In the genomic region with DNA sequence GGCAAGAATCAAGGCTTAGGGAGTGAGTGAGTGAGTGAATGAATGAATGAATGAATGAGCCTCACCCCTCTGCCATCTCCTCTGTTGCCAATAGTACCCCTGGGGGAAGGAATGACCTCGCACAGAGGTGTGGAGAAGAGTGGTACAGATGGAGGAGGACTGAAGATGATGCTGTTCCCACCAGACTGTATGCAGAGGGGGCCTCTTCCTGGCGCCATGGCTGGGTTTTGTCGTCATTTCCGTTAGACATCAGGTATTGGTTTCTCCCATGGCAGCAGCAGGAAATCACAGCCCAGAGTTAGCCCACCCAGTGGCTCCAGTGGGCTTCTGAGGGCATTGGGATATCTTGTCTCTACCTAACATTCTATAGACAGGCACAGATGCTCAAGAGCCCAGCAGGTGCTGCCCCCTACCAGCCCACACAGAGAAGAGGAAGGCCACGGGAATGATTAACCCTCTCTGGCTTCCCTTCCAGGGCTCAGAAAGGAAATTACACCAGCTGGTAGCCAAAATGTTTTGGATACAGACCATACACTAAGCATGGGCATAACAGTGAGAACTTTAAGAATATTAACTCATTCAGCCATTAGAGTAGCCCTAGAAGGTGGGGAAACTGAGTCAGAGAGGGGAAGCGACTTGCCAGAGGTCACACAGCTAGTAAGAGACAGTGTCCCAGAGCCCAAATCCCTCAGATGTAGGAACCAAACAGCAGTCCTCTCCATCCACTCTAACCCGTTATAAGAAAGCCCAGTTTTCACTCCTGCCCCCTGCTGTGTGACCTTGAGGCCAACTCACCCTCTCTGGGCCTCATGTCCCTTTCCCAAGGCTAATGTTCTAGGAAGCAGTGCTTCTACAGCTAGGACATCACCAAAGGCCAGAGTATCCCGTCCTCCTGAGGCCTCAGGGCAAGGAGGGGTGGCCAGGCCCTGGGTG, we compare ENCODE assay signal across 15 cellular contexts.
DNase-seq lines count a peak whose midpoint lies in the region; ATAC-seq, FAIRE-seq and TF ChIP-seq lines count a peak whose summit lies in the region.
"Had no signal": no experiment of that assay in that cellular context is flagged by ENCODE, and none has a peak within 500 bp of the region (broad histone marks: within the 10 kb centered on the region; RNA-seq: fewer than 3 reads in every experiment).

No MANE protein-coding gene starts in this region.

- peaks cover 48% of the 10 kb centered on the region for H3K27me3 Mint-ChIP-seq in memory B cell

- H3K36me3 ChIP-seq in BLaER1 treated with 17β-estradiol and CSF1 and Interleukin-3, amounts not matched to agents 10 nM and 100 nM = no peaks in the 10 kb centered on the region
- H3K36me3 ChIP-seq in HCT116 (ENCODE audit: control insufficient read depth in 1 of 2, insufficient read depth in 2 of 2, low read length in 2 of 2) (no peaks in the 10 kb centered on the region), bronchial epithelial cell (ENCODE audit: control insufficient read depth, insufficient read depth, low read length) (no peaks in the 10 kb centered on the region)
- H3K36me3 ChIP-seq: breast epithelium, SJSA1, stomach had no signal

- peaks cover 35 to 53% (median 41%) of the 10 kb centered on the region in 11 experiments for H3K27me3 ChIP-seq in BLaER1 treated with 17β-estradiol and CSF1 and Interleukin-3, amounts not matched to agents 10 nM and 100 nM
- no peaks in the 10 kb centered on the region for H3K27me3 ChIP-seq in HCT116 (ENCODE audit: insufficient read depth, low read length)
- peaks cover 26% of the 10 kb centered on the region for H3K27me3 ChIP-seq in bronchial epithelial cell (ENCODE audit: control insufficient read depth, insufficient read depth, low read length)

- no peak overlapping the region for H3K27ac ChIP-seq in BLaER1 treated with 17β-estradiol and CSF1 and Interleukin-3, amounts not matched to agents 10 nM and 100 nM
- no peak overlapping the region for H3K27ac ChIP-seq in HCT116 (ENCODE audit: low read depth, low read length)
- H3K27ac ChIP-seq: breast epithelium, SJSA1, stomach had no signal

- peaks cover 2 to 37% (median 20%) of the 10 kb centered on the region in 10 experiments; a peak in 14 of 20 replicates for H3K4me1 ChIP-seq in BLaER1 treated with 17β-estradiol and CSF1 and Interleukin-3, amounts not matched to agents 10 nM and 100 nM
- peaks cover 0 to 13% of the 10 kb centered on the region in 2 experiments; a peak in 3 of 4 replicates for H3K4me1 ChIP-seq in HCT116 (ENCODE audit: control insufficient read depth in 1 of 2, insufficient read depth in 2 of 2, low read length in 2 of 2)
- H3K4me1 ChIP-seq: SJSA1 had no signal

- no TSS peak for BruUV-seq in HCT116 (replicated peaks; lab: Mats Ljungman, UMichigan)

- peaks cover 10% of the 10 kb centered on the region for H3K4me1 Mint-ChIP-seq in memory B cell

- POLR2A ChIA-PET in HCT116 (lab: Charles Lee) = no interaction called here

- RAD21 ChIA-PET in HCT116 (lab: Charles Lee; ENCODE audit: low non-redundant PET in 1 of 2, low total read pairs in 2 of 2, uncharacterized antibody in 2 of 2, unreplicated experiment in 2 of 2) = no interaction called here

- peak overlapping the region in 3 of 10 experiments; percentile 49 to 61 (median 52); a peak in 3 of 20 replicates for H3K4me3 ChIP-seq in BLaER1 treated with 17β-estradiol and CSF1 and Interleukin-3, amounts not matched to agents 10 nM and 100 nM
- H3K4me3 ChIP-seq in HCT116 (replicated peaks in 1 of 2; ENCODE audit: low read depth in 1 of 2, low read length in 2 of 2) (no peak overlapping the region), bronchial epithelial cell (ENCODE audit: low read depth, low read length) (no peak overlapping the region)
- H3K4me3 ChIP-seq: SJSA1 had no signal

- no peaks in the 10 kb centered on the region for H3K79me2 ChIP-seq in HCT116 (ENCODE audit: insufficient read depth, low read length)

- no peak for TF ChIP-seq POLR2A in HCT116 (IDR thresholded peaks at IDR 0.05; ENCODE audit: borderline replicate concordance, extremely low read depth, insufficient read depth, insufficient read length)

- H4K20me1 ChIP-seq in BLaER1 treated with 17β-estradiol and CSF1 and Interleukin-3, amounts not matched to agents 10 nM and 100 nM = peaks cover 0 to 12% (median 0%) of the 10 kb centered on the region in 11 experiments; a peak in 3 of 22 replicates
- H4K20me1 ChIP-seq in HCT116 (ENCODE audit: insufficient read depth) = no peaks in the 10 kb centered on the region

- peak overlapping the region in 2 of 11 experiments; percentile 41 to 58; a peak in 1 of 22 replicates for H3K9ac ChIP-seq in BLaER1 treated with 17β-estradiol and CSF1 and Interleukin-3, amounts not matched to agents 10 nM and 100 nM
- H3K9ac ChIP-seq in HCT116 (ENCODE audit: low read length) = no peak overlapping the region

- H3K36me3 Mint-ChIP-seq in memory B cell = no peaks in the 10 kb centered on the region
- H3K36me3 Mint-ChIP-seq: CD4-positive, alpha-beta memory T cell; mesothelial cell of epicardium had no signal

- no peak for ATAC-seq in HCT116
- ATAC-seq in memory B cell (ENCODE audit: low read depth) = no peak
- ATAC-seq in HG02798 (IDR thresholded peaks at IDR 0.05; ENCODE audit: poor library complexity, unreplicated experiment) = no peak
- ATAC-seq in HG03139 (IDR thresholded peaks at IDR 0.05; ENCODE audit: unreplicated experiment) = no peak
- no peak for ATAC-seq in GM19328 (IDR thresholded peaks at IDR 0.05; ENCODE audit: unreplicated experiment)
- ATAC-seq: esophagus mucosa had no signal

- no peak overlapping the region for H3K27ac Mint-ChIP-seq in memory B cell
- H3K27ac Mint-ChIP-seq: activated T-helper 1 cell treated with anti-CD3 and anti-CD28 coated beads, Interleukin-12 subunit alpha, Interleukin-12 subunit beta, Interleukin-2, Interleukin-4 antibody, amounts not matched to agents 30 ng/mL and 10 ng/mL and 1 ng/mL, durations not matched to agents 14 hours and 24 hours and 36 hours; CD4-positive, alpha-beta memory T cell; mesothelial cell of epicardium had no signal

- H3K4me3 Mint-ChIP-seq in memory B cell = peak overlapping the region; percentile 65
- H3K4me3 Mint-ChIP-seq: activated T-helper 1 cell treated with anti-CD3 and anti-CD28 coated beads, Interleukin-12 subunit alpha, Interleukin-12 subunit beta, Interleukin-2, Interleukin-4 antibody, amounts not matched to agents 30 ng/mL and 10 ng/mL and 1 ng/mL, durations not matched to agents 14 hours and 24 hours and 36 hours had no signal

- H3K9me3 ChIP-seq in BLaER1 treated with 17β-estradiol and CSF1 and Interleukin-3, amounts not matched to agents 10 nM and 100 nM (replicated peaks in 1 of 11) = no peaks in the 10 kb centered on the region
- H3K9me3 ChIP-seq in HCT116 (ENCODE audit: control insufficient read depth in 1 of 2, insufficient read depth in 1 of 2, low read depth in 1 of 2, low read length in 2 of 2) = no peaks in the 10 kb centered on the region
- H3K9me3 ChIP-seq: breast epithelium, SJSA1, stomach had no signal

- TF ChIP-seq RAD21 in HCT116 (IDR thresholded peaks at IDR 0.05; ENCODE audit: low read depth) = peak; percentile 58

- H3K4me2 ChIP-seq in BLaER1 treated with 17β-estradiol and CSF1 and Interleukin-3, amounts not matched to agents 10 nM and 100 nM = peak overlapping the region in 9 of 11 experiments; percentile 56 to 86 (median 81); a peak in 15 of 22 replicates
- H3K4me2 ChIP-seq in HCT116 (ENCODE audit: low read length) = no peak overlapping the region

- no peak for DNase-seq in HCT116 (ENCODE audit: low read depth, low spot score)
- DNase-seq in bronchial epithelial cell (ENCODE audit: low read depth) = no peak
- no peak for DNase-seq in memory B cell (ENCODE audit: low spot score in 2 of 2)
- no peak for DNase-seq in T-helper 1 cell
- DNase-seq: CD4-positive, alpha-beta memory T cell; stomach had no signal

- intact Hi-C loops in HCT116 (cut with micrococcal nuclease) = loop anchor here (10.0 kb wide), 2 partner anchors 192 to 282 kb away; no protein-coding TSS in a partner anchor

- no peaks in the 10 kb centered on the region for H3K9me3 Mint-ChIP-seq in memory B cell
- H3K9me3 Mint-ChIP-seq: activated T-helper 1 cell treated with anti-CD3 and anti-CD28 coated beads, Interleukin-12 subunit alpha, Interleukin-12 subunit beta, Interleukin-2, Interleukin-4 antibody, amounts not matched to agents 30 ng/mL and 10 ng/mL and 1 ng/mL, durations not matched to agents 14 hours and 24 hours and 36 hours; CD4-positive, alpha-beta memory T cell; mesothelial cell of epicardium had no signal

- TF ChIP-seq CTCF in HCT116 (IDR thresholded peaks at IDR 0.05 in 2 of 3, conservative IDR thresholded peaks at IDR 0.05 in 1 of 3; ENCODE audit: borderline replicate concordance in 1 of 3, insufficient read depth in 1 of 3, low read depth in 2 of 3, low read length in 2 of 3) = peak; percentile 24 to 31 (median 26); a peak in 2 of 6 replicates
- peak; percentile 7 for TF ChIP-seq CTCF in bronchial epithelial cell (IDR thresholded peaks at IDR 0.05; ENCODE audit: insufficient read depth, low read length, severe bottlenecking)

- CTCF ChIA-PET in HCT116 (lab: Charles Lee) = interaction anchor here (1.0 kb wide), 1 partner anchor 289 kb away, joined by 4 read pairs; no protein-coding TSS in a partner anchor

- H3K9me2 ChIP-seq in HCT116 (ENCODE audit: insufficient read depth) = no peaks in the 10 kb centered on the region

- no peak for FAIRE-seq in bronchial epithelial cell (lab: Jason Lieb, UNC)

- no peak overlapping the region for H2AFZ ChIP-seq in HCT116 (ENCODE audit: low read depth, low read length, poor library complexity, severe bottlenecking)

TF ChIP-seq in HCT116, 20 proteins besides CTCF, POLR2A, EP300 and RAD21:
- TF ChIP-seq SIN3A (IDR thresholded peaks at IDR 0.05; ENCODE audit: low read depth) (no peak), EZH2 (IDR thresholded peaks at IDR 0.05) (no peak), YY1 (IDR thresholded peaks at IDR 0.05; ENCODE audit: extremely low read depth, insufficient replicate concordance, low read depth, low read length) (no peak), EZH2phosphoT487 (IDR thresholded peaks at IDR 0.05; ENCODE audit: borderline replicate concordance) (no peak), ELF1 (IDR thresholded peaks at IDR 0.05; ENCODE audit: borderline replicate concordance, low read depth) (no peak), FOSL1 (IDR thresholded peaks at IDR 0.05; ENCODE audit: low read depth) (no peak)
- TF ChIP-seq, protein P1, sequence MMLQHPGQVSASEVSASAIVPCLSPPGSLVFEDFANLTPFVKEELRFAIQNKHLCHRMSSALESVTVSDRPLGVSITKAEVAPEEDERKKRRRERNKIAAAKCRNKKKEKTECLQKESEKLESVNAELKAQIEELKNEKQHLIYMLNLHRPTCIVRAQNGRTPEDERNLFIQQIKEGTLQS (IDR thresholded peaks at IDR 0.05) = no peak
- TF ChIP-seq, protein P2, sequence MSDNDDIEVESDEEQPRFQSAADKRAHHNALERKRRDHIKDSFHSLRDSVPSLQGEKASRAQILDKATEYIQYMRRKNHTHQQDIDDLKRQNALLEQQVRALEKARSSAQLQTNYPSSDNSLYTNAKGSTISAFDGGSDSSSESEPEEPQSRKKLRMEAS (IDR thresholded peaks at IDR 0.05) = no peak
